In the genomic region with DNA sequence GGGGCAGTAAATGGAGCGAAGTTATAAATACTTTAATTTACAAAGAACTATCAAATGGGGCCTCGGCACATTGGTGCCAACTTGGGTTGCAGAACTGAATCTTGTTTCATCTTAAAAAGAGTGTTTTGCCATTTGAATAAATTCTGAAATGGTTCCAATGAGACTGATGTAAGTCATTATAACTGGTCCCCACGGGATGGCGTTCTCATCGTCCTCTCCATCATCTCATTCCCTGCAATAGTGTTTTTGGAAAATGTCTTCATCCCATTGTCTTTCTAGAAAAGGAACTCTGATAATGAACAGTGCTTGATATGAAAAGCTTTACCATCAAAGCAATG, we compare ENCODE assay signal across 14 cellular contexts.
A peak's percentile ranks its signal among the peaks of the same experiment; 100 is the strongest.
DNase-seq lines count a peak whose midpoint lies in the region; ATAC-seq lines count a peak whose summit lies in the region.
"Had no signal": no experiment of that assay in that cellular context is flagged by ENCODE, and none has a peak within 500 bp of the region (broad histone marks: within the 10 kb centered on the region; RNA-seq: fewer than 3 reads in every experiment).

No MANE protein-coding gene starts in this region.

- POLR2A ChIA-PET in T-cell (lab: Charles Lee) = interaction anchor here in 1 of 2 donors (0.6 kb wide), 1 partner anchor 797 kb away, joined by 3 read pairs; no protein-coding TSS in a partner anchor

- H3K36me3 ChIP-seq in BLaER1 treated with 17β-estradiol and CSF1 and Interleukin-3, amounts not matched to agents 10 nM and 100 nM = no peaks in the 10 kb centered on the region

- DNase-seq in caudate nucleus (lab: John Stamatoyannopoulos, UW) (no peak), immature natural killer cell (no peak), superior temporal gyrus (ENCODE audit: extremely low spot score) (peak; percentile 72), T-cell (no peak)
- DNase-seq: ACHN; CD4-positive, alpha-beta memory T cell; DND-41; GF-D8 had no signal

- H3K4me1 ChIP-seq in BLaER1 treated with 17β-estradiol and CSF1 and Interleukin-3, amounts not matched to agents 10 nM and 100 nM = peaks cover 6 to 30% (median 22%) of the 10 kb centered on the region in 10 experiments; a peak in 19 of 20 replicates

- no peak overlapping the region for H3K9ac ChIP-seq in BLaER1 treated with 17β-estradiol and CSF1 and Interleukin-3, amounts not matched to agents 10 nM and 100 nM

- H3K9me3 ChIP-seq in BLaER1 treated with 17β-estradiol and CSF1 and Interleukin-3, amounts not matched to agents 10 nM and 100 nM (replicated peaks in 1 of 11) = no peaks in the 10 kb centered on the region

- CTCF ChIA-PET in T-cell (lab: Charles Lee) = no interaction called here

- peaks cover 0 to 2% (median 1%) of the 10 kb centered on the region in 3 donors for H3K27me3 Mint-ChIP-seq in immature natural killer cell (ENCODE audit: low read depth in 3 of 3)
- no peaks in the 10 kb centered on the region for H3K27me3 Mint-ChIP-seq in T-cell
- H3K27me3 Mint-ChIP-seq: CD4-positive, alpha-beta memory T cell had no signal

- H3K27ac ChIP-seq in BLaER1 treated with 17β-estradiol and CSF1 and Interleukin-3, amounts not matched to agents 10 nM and 100 nM = no peak overlapping the region
- H3K27ac ChIP-seq in caudate nucleus (ENCODE audit: low read depth, low read length) = peak overlapping the region; percentile 60
- H3K27ac ChIP-seq: C4-2B had no signal

- no peak overlapping the region for H3K4me3 ChIP-seq in BLaER1 treated with 17β-estradiol and CSF1 and Interleukin-3, amounts not matched to agents 10 nM and 100 nM

- H3K4me2 ChIP-seq in BLaER1 treated with 17β-estradiol and CSF1 and Interleukin-3, amounts not matched to agents 10 nM and 100 nM = peak overlapping the region in 6 of 11 experiments; percentile 12 to 66 (median 60); a peak in 10 of 22 replicates

- H3K27ac Mint-ChIP-seq in immature natural killer cell (peak overlapping the region; percentile 68 to 95 (median 92)), T-cell (no peak overlapping the region)
- H3K27ac Mint-ChIP-seq: B cell; CD4-positive, alpha-beta memory T cell; IgD-negative memory B cell had no signal

- H3K36me3 Mint-ChIP-seq in immature natural killer cell (peaks cover 39 to 56% (median 39%) of the 10 kb centered on the region in 3 donors), T-cell (peaks cover 3% of the 10 kb centered on the region)

- H3K4me1 Mint-ChIP-seq in immature natural killer cell (peaks cover 40 to 62% of the 10 kb centered on the region in 2 donors), T-cell (peaks cover 0 to under 1% (median 0%) of the 10 kb centered on the region in 3 donors)
- H3K4me1 Mint-ChIP-seq: B cell, IgD-negative memory B cell had no signal

- H3K4me3 Mint-ChIP-seq in immature natural killer cell (peak overlapping the region in 4 of 5 donors; percentile 45 to 83 (median 66)), T-cell (no peak overlapping the region)
- H3K4me3 Mint-ChIP-seq: B cell; CD4-positive, alpha-beta memory T cell; IgD-negative memory B cell had no signal

- H3K9me3 Mint-ChIP-seq in immature natural killer cell (no peaks in the 10 kb centered on the region), T-cell (no peaks in the 10 kb centered on the region)
- H3K9me3 Mint-ChIP-seq: CD4-positive, alpha-beta memory T cell; IgD-negative memory B cell had no signal

- H3K27me3 ChIP-seq in BLaER1 treated with 17β-estradiol and CSF1 and Interleukin-3, amounts not matched to agents 10 nM and 100 nM = no peaks in the 10 kb centered on the region

- no peaks in the 10 kb centered on the region for H4K20me1 ChIP-seq in BLaER1 treated with 17β-estradiol and CSF1 and Interleukin-3, amounts not matched to agents 10 nM and 100 nM

- ATAC-seq in HG02642 (IDR thresholded peaks at IDR 0.05; ENCODE audit: poor library complexity, unreplicated experiment) = no peak
- no peak for ATAC-seq in T-cell (replicated peaks in 1 of 4)
- ATAC-seq in HG03280 (IDR thresholded peaks at IDR 0.05; ENCODE audit: unreplicated experiment) = no peak

Comparison
In these comparisons a context has a peak if more than half of its experiments do, and no peak if none do; other contexts are left out.
1. H3K27ac Mint-ChIP-seq: peak in immature natural killer cell (6 of 6); none in T-cell (0 of 2).
2. H3K4me3 Mint-ChIP-seq: peak in immature natural killer cell (4 of 5); none in T-cell (0 of 3).